ENCODE assay signal across 7 cellular contexts in genomic region chr10:102712843-102713242, GRCh38. TPM values are rescaled to one million over a fixed set of nuclear protein-coding genes. Genes with fewer than 3 reads are reported as not detected.
DNase-seq lines count a peak whose midpoint lies in the region; ATAC-seq and TF ChIP-seq lines count a peak whose summit lies in the region.

No MANE protein-coding gene starts in this region.

- H3K9ac ChIP-seq in HCT116 (ENCODE audit: low read length) (peak overlapping the region; percentile 96), SU-DHL-6 (ENCODE audit: low read length) (peak overlapping the region; percentile 65)

- H3K9me3 ChIP-seq in HCT116 (ENCODE audit: control insufficient read depth in 1 of 2, insufficient read depth in 1 of 2, low read depth in 1 of 2, low read length in 2 of 2): no peaks in the 10 kb centered on the region
- H3K9me3 ChIP-seq in SU-DHL-6 (ENCODE audit: insufficient read depth, low read length): no peaks in the 10 kb centered on the region

- H3K27me3 ChIP-seq in HCT116 (ENCODE audit: insufficient read depth, low read length): no peaks in the 10 kb centered on the region
- H3K27me3 ChIP-seq in SU-DHL-6 (ENCODE audit: low read length): no peaks in the 10 kb centered on the region

- no peak for ATAC-seq in HCT116
- ATAC-seq in HG03520 (IDR thresholded peaks at IDR 0.05; ENCODE audit: unreplicated experiment): no peak

- H3K9me2 ChIP-seq in HCT116 (ENCODE audit: insufficient read depth) (no peaks in the 10 kb centered on the region), SU-DHL-6 (replicated peaks; ENCODE audit: insufficient read depth, low read length) (no peaks in the 10 kb centered on the region)

- H3K36me3 ChIP-seq in HCT116 (ENCODE audit: control insufficient read depth in 1 of 2, insufficient read depth in 2 of 2, low read length in 2 of 2) (no peaks in the 10 kb centered on the region; a peak in 1 of 4 replicates), SU-DHL-6 (ENCODE audit: low read length) (no peaks in the 10 kb centered on the region)

- H2AFZ ChIP-seq in HCT116 (ENCODE audit: low read depth, low read length, poor library complexity, severe bottlenecking) (peak overlapping the region; percentile 44), SU-DHL-6 (ENCODE audit: low read depth, low read length, severe bottlenecking) (peak overlapping the region; percentile 76)

- RAD21 ChIA-PET in HCT116 (lab: Charles Lee; ENCODE audit: low non-redundant PET in 1 of 2, low total read pairs in 2 of 2, uncharacterized antibody in 2 of 2, unreplicated experiment in 2 of 2): no interaction called here

- intact Hi-C loops in HCT116 (cut with micrococcal nuclease): loop anchor here (5.0 kb wide), 1 partner anchor 106 kb away; no protein-coding TSS in a partner anchor

- CTCF ChIA-PET in HCT116 (lab: Charles Lee): interaction anchor here (1.9 kb wide), 1 partner anchor 34 kb away, joined by 16 read pairs; no protein-coding TSS in a partner anchor

- TF ChIP-seq RAD21 in HCT116 (IDR thresholded peaks at IDR 0.05; ENCODE audit: low read depth): no peak

- H4K20me1 ChIP-seq in HCT116 (ENCODE audit: insufficient read depth): no peaks in the 10 kb centered on the region
- H4K20me1 ChIP-seq in SU-DHL-6 (ENCODE audit: low read depth, low read length): no peaks in the 10 kb centered on the region

- TF ChIP-seq CTCF in HCT116 (IDR thresholded peaks at IDR 0.05 in 2 of 3, conservative IDR thresholded peaks at IDR 0.05 in 1 of 3; ENCODE audit: borderline replicate concordance in 1 of 3, insufficient read depth in 1 of 3, low read depth in 2 of 3, low read length in 2 of 3): no peak
- no peak for TF ChIP-seq CTCF in SU-DHL-6 (IDR thresholded peaks at IDR 0.05; ENCODE audit: insufficient read depth, low read length, poor library complexity, severe bottlenecking)
- no peak for TF ChIP-seq CTCF in fibroblast of mammary gland (conservative IDR thresholded peaks at IDR 0.05; ENCODE audit: control insufficient read depth, insufficient read depth, low read depth, low read length)

- peaks cover 12 to 29% of the 10 kb centered on the region in 2 experiments for H3K4me1 ChIP-seq in HCT116 (ENCODE audit: control insufficient read depth in 1 of 2, insufficient read depth in 2 of 2, low read length in 2 of 2)

- H3K79me2 ChIP-seq in HCT116 (ENCODE audit: insufficient read depth, low read length): peaks cover 35% of the 10 kb centered on the region
- peaks cover 25% of the 10 kb centered on the region for H3K79me2 ChIP-seq in SU-DHL-6 (ENCODE audit: insufficient read depth, low read length)

- peak overlapping the region; percentile 97 for H3K4me2 ChIP-seq in HCT116 (ENCODE audit: low read length)
- H3K4me2 ChIP-seq in SU-DHL-6 (ENCODE audit: low read depth, low read length, poor library complexity, severe bottlenecking): peak overlapping the region; percentile 60

- POLR2A ChIA-PET in HCT116 (lab: Charles Lee): interaction anchor here (0.7 to 0.8 kb wide), 2 partner anchors 54 to 104 kb away, joined by 3 to 4 read pairs; no protein-coding TSS in a partner anchor

- peaks cover 11% of the 10 kb centered on the region; the same call in 1 of the 2 replicates for H3F3A ChIP-seq in SU-DHL-6 (ENCODE audit: insufficient read depth)

- no peak for TF ChIP-seq POLR2A in HCT116 (IDR thresholded peaks at IDR 0.05; ENCODE audit: borderline replicate concordance, extremely low read depth, insufficient read depth, insufficient read length)

- H3K27ac ChIP-seq in HCT116 (ENCODE audit: low read depth, low read length) (no peak overlapping the region; the same call in 1 of the 2 replicates), SU-DHL-6 (ENCODE audit: low read depth, low read length) (no peak overlapping the region), skin epidermis (peak overlapping the region in 15 of 21 experiments; percentile 1 to 90 (median 83))

- BruUV-seq in HCT116 (replicated peaks; lab: Mats Ljungman, UMichigan): no TSS peak

- DNase-seq in HCT116 (ENCODE audit: low read depth, low spot score): no peak
- DNase-seq in fibroblast of mammary gland (ENCODE audit: low read depth): no peak
- no peak for DNase-seq in NCI-H774 (lab: John Stamatoyannopoulos, UW)
- no peak for DNase-seq in NCI-H748 treated with DMSO at 0.1 percent for 48 hours (lab: John Stamatoyannopoulos, UW)

- H3K4me3 ChIP-seq in HCT116 (replicated peaks in 1 of 2; ENCODE audit: low read depth in 1 of 2, low read length in 2 of 2) (peak overlapping the region; percentile 88 to 95), SU-DHL-6 (ENCODE audit: insufficient read depth, low read length, poor library complexity, severe bottlenecking) (peak overlapping the region; percentile 81), fibroblast of mammary gland (ENCODE audit: control insufficient read depth, low read depth, low read length) (peak overlapping the region; percentile 90), skin epidermis (peak overlapping the region in 5 of 7 experiments; percentile 84 to 93 (median 89))

TF ChIP-seq in HCT116, 20 proteins besides CTCF, POLR2A, EP300 and RAD21:
- TF ChIP-seq FOSL1 (IDR thresholded peaks at IDR 0.05; ENCODE audit: low read depth): no peak
- no peak for TF ChIP-seq SIN3A (IDR thresholded peaks at IDR 0.05; ENCODE audit: low read depth)
- no peak for TF ChIP-seq ZNF274 (IDR thresholded peaks at IDR 0.05; ENCODE audit: low read depth, low read length)
- TF ChIP-seq ATF3 (IDR thresholded peaks at IDR 0.05): no peak
- TF ChIP-seq EZH2phosphoT487 (IDR thresholded peaks at IDR 0.05; ENCODE audit: borderline replicate concordance): no peak
- no peak for TF ChIP-seq MAX (IDR thresholded peaks at IDR 0.05)
- TF ChIP-seq ELF1 (IDR thresholded peaks at IDR 0.05; ENCODE audit: borderline replicate concordance, low read depth): no peak
- TF ChIP-seq ZBTB33 (IDR thresholded peaks at IDR 0.05; ENCODE audit: extremely low read depth, insufficient replicate concordance, low read length): no peak
TF ChIP-seq in HCT116: peak in this region for 0.

RNA-seq across cellular contexts. Expression of gene ARL3, which starts 1.4 kb away (rescaled TPM):
- total RNA-seq in HCT116 (2021; ENCODE audit: unreplicated experiment): 13.3 TPM
- polyA plus RNA-seq in HCT116 (2012): 8.4 and 10.1 TPM in 2 replicates

RNA-seq across cellular contexts. Expression of gene SFXN2, which starts 1.6 kb away (rescaled TPM):
- 22.9 TPM for total RNA-seq in HCT116 (2021; ENCODE audit: unreplicated experiment)
- 7.2 and 14.3 TPM in 2 replicates for polyA plus RNA-seq in HCT116 (2012)

RNA-seq across cellular contexts. Expression of gene WBP1L, which starts 30.9 kb away (rescaled TPM):
- 25.2 TPM for total RNA-seq in HCT116 (2021; ENCODE audit: unreplicated experiment)
- polyA plus RNA-seq in HCT116 (2012): 25.3 and 27.1 TPM in 2 replicates

Comparison
In these comparisons a context has a peak if more than half of its experiments do, and no peak if none do; other contexts are left out.
1. H3K27ac ChIP-seq: peak in skin epidermis (15 of 21); none in HCT116 (single experiment) and SU-DHL-6 (single experiment).
2. Peak in every context shown above with its lines, with median percentiles within 50 percentile points of each other: H3K4me3 ChIP-seq.